Comparison of ENCODE assay signal across 8 cellular contexts in the genomic region with DNA sequence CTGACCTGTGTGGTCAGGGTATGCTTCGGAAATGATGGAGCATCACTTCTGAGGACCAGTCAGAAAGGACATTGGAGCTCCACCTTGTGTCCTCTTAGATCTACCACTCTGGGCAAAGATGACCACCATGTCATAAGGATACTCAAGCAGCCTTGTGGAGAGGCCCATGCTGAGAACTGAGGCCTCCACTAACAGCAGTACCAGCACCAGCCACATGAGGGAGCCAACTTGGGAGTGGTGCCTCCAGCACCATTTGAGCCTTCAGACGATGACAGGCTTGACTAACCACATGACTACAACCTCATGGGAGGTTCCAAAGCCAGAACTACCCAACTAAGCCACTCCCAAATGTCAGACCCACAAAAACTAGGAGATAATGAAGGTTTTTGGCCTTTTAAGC.
DNase-seq lines count a peak whose midpoint lies in the region; ATAC-seq and TF ChIP-seq lines count a peak whose summit lies in the region.

No MANE protein-coding gene starts in this region.

- H3K9me3 ChIP-seq in WERI-Rb-1 (ENCODE audit: severe bottlenecking) (no peaks in the 10 kb centered on the region), body of pancreas (no peaks in the 10 kb centered on the region)

- peak; percentile 72 for DNase-seq in activated effector memory CD4-positive, alpha-beta T cell treated with anti-CD3 and anti-CD28 coated beads, Interleukin-2, amount 50 U/mL, for 16 hours
- DNase-seq in activated effector memory CD4-positive, alpha-beta T cell treated with Interleukin-2 at 50 U/mL for 16 hours: no peak
- DNase-seq in LHCN-M2 (ENCODE audit: low read depth): peak; percentile 69
- DNase-seq in WERI-Rb-1: peak; percentile 73
- DNase-seq in fibroblast of villous mesenchyme (ENCODE audit: low read depth): no peak
- peak; percentile 38 to 64 for DNase-seq in stimulated activated CD8-positive, alpha-beta memory T cell treated with anti-CD3 and anti-CD28 coated beads, Interleukin-2, amount 100 ng/mL, for 48 hours (ENCODE audit: low read depth in 2 of 2)
- no peak for DNase-seq in dedifferentiated amniotic fluid mesenchymal stem cell (ENCODE audit: extremely low spot score)
- DNase-seq in body of pancreas: no peak

- intact Hi-C loops in body of pancreas (cut with DNase I): no loop called here

- no peaks in the 10 kb centered on the region for H3K36me3 ChIP-seq in WERI-Rb-1
- no peaks in the 10 kb centered on the region for H3K36me3 ChIP-seq in body of pancreas (replicated peaks in 1 of 2; ENCODE audit: insufficient read depth in 1 of 2, low read depth in 2 of 2)

- H3K27ac ChIP-seq in WERI-Rb-1 (no peak overlapping the region), body of pancreas (no peak overlapping the region)

- H3K4me3 ChIP-seq in WERI-Rb-1 (ENCODE audit: low read depth, low read length): no peak overlapping the region
- H3K4me3 ChIP-seq in fibroblast of villous mesenchyme (ENCODE audit: low read depth, low read length): no peak overlapping the region
- H3K4me3 ChIP-seq in body of pancreas: no peak overlapping the region

- TF ChIP-seq CTCF in WERI-Rb-1 (IDR thresholded peaks at IDR 0.05; ENCODE audit: low read depth, low read length) (peak; percentile 85), fibroblast of villous mesenchyme (IDR thresholded peaks at IDR 0.05; ENCODE audit: insufficient read depth, low read depth, low read length) (peak; percentile 46), body of pancreas (IDR thresholded peaks at IDR 0.05) (peak in 2 of 7 experiments; percentile 5 to 20)

- H3K27me3 ChIP-seq in WERI-Rb-1 (ENCODE audit: insufficient read depth, low read depth, severe bottlenecking) (no peaks in the 10 kb centered on the region), body of pancreas (no peaks in the 10 kb centered on the region)

- no peak for ATAC-seq in body of pancreas

- WGBS in body of pancreas, 2 donors: 78 to 83% methylated on average over 2 of the region's 2 CpGs

- no peak for TF ChIP-seq POLR2A in body of pancreas (IDR thresholded peaks at IDR 0.05)

- H3K4me1 ChIP-seq in body of pancreas: no peaks in the 10 kb centered on the region

Comparison
In these comparisons a context has a peak if more than half of its experiments do, and no peak if none do; other contexts are left out.
1. DNase-seq: peak in activated effector memory CD4-positive, alpha-beta T cell treated with anti-CD3 and anti-CD28 coated beads, Interleukin-2, amount 50 U/mL, for 16 hours (single experiment), LHCN-M2 (single experiment), WERI-Rb-1 (single experiment) and stimulated activated CD8-positive, alpha-beta memory T cell treated with anti-CD3 and anti-CD28 coated beads, Interleukin-2, amount 100 ng/mL, for 48 hours (2 of 2); none in activated effector memory CD4-positive, alpha-beta T cell treated with Interleukin-2 at 50 U/mL for 16 hours (single experiment), fibroblast of villous mesenchyme (single experiment), dedifferentiated amniotic fluid mesenchymal stem cell (single experiment) and body of pancreas (0 of 4).